1 cellular context compared by ENCODE assay signal in genomic region chr11:22860241-22860640, GRCh38.
TF ChIP-seq lines count a peak whose summit lies in the region.

Gene CCDC179, minus strand, starts transcription at chr11:22860474. Its CDS starts 53 bp downstream, at chr11:22860421.

TF ChIP-seq in GM23338, 12 proteins besides CTCF, POLR2A, EP300 and RAD21 (continued from another document):
- no peak for TF ChIP-seq ETS1 (IDR thresholded peaks at IDR 0.05)
- TF ChIP-seq JUNB (IDR thresholded peaks at IDR 0.05; ENCODE audit: unreplicated experiment): no peak
- no peak for TF ChIP-seq EZH2 (IDR thresholded peaks at IDR 0.05; ENCODE audit: low read depth, unreplicated experiment)
- TF ChIP-seq STAT1 (IDR thresholded peaks at IDR 0.05; ENCODE audit: unreplicated experiment): no peak
- no peak for TF ChIP-seq ZNF462 (CRISPR knock-in tag; IDR thresholded peaks at IDR 0.05)
- TF ChIP-seq, protein P1, sequence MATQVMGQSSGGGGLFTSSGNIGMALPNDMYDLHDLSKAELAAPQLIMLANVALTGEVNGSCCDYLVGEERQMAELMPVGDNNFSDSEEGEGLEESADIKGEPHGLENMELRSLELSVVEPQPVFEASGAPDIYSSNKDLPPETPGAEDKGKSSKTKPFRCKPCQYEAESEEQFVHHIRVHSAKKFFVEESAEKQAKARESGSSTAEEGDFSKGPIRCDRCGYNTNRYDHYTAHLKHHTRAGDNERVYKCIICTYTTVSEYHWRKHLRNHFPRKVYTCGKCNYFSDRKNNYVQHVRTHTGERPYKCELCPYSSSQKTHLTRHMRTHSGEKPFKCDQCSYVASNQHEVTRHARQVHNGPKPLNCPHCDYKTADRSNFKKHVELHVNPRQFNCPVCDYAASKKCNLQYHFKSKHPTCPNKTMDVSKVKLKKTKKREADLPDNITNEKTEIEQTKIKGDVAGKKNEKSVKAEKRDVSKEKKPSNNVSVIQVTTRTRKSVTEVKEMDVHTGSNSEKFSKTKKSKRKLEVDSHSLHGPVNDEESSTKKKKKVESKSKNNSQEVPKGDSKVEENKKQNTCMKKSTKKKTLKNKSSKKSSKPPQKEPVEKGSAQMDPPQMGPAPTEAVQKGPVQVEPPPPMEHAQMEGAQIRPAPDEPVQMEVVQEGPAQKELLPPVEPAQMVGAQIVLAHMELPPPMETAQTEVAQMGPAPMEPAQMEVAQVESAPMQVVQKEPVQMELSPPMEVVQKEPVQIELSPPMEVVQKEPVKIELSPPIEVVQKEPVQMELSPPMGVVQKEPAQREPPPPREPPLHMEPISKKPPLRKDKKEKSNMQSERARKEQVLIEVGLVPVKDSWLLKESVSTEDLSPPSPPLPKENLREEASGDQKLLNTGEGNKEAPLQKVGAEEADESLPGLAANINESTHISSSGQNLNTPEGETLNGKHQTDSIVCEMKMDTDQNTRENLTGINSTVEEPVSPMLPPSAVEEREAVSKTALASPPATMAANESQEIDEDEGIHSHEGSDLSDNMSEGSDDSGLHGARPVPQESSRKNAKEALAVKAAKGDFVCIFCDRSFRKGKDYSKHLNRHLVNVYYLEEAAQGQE (IDR thresholded peaks at IDR 0.05; ENCODE audit: unreplicated experiment): no peak
- TF ChIP-seq NANOG (IDR thresholded peaks at IDR 0.05; ENCODE audit: borderline replicate concordance): no peak
- no peak for TF ChIP-seq POLR2AphosphoS5 (IDR thresholded peaks at IDR 0.05; ENCODE audit: low read depth)
- no peak for TF ChIP-seq ZNF114 (CRISPR knock-in tag; IDR thresholded peaks at IDR 0.05)
